ENCODE assay signal across 9 cellular contexts in genomic region chr17:7215652-7216139, GRCh38. TPM values are rescaled to one million over a fixed set of nuclear protein-coding genes. Genes with fewer than 3 reads are reported as not detected.
DNase-seq lines count a peak whose midpoint lies in the region; ATAC-seq and TF ChIP-seq lines count a peak whose summit lies in the region.
"Had no signal": no experiment of that assay in that cellular context is flagged by ENCODE, and none has a peak within 500 bp of the region (broad histone marks: within the 10 kb centered on the region; RNA-seq: fewer than 3 reads in every experiment).

No MANE protein-coding gene starts in this region.

- no peak overlapping the region for H3K4me3 ChIP-seq in esophagus (ENCODE audit: low read depth in 1 of 2, low read length in 2 of 2)
- peak overlapping the region; percentile 71 for H3K4me3 ChIP-seq in psoas muscle

- no peak for ATAC-seq in psoas muscle
- ATAC-seq in HG02623 (IDR thresholded peaks at IDR 0.05; ENCODE audit: unreplicated experiment) = no peak
- ATAC-seq in HG03521 (IDR thresholded peaks at IDR 0.05; ENCODE audit: unreplicated experiment) = no peak
- no peak for ATAC-seq in GM18861 (IDR thresholded peaks at IDR 0.05; ENCODE audit: unreplicated experiment)
- ATAC-seq in HG03045 (IDR thresholded peaks at IDR 0.05; ENCODE audit: unreplicated experiment) = no peak

- DNase-seq in psoas muscle = peak in 1 of 2 donors; percentile 18
- DNase-seq: SIG-M5 had no signal

- H3K27ac ChIP-seq in esophagus (ENCODE audit: low read depth in 2 of 2, low read length in 1 of 2) (peak overlapping the region; percentile 51 to 88), psoas muscle (no peak overlapping the region)

- H3K36me3 ChIP-seq in ES-I3 (ENCODE audit: insufficient read depth, low read length) = no peaks in the 10 kb centered on the region
- H3K36me3 ChIP-seq in esophagus (ENCODE audit: control insufficient read depth in 2 of 2, insufficient read depth in 2 of 2, low read length in 1 of 2) = no peaks in the 10 kb centered on the region
- H3K36me3 ChIP-seq in psoas muscle (ENCODE audit: insufficient read depth in 1 of 2, low read depth in 1 of 2) = peaks cover 0 to 2% of the 10 kb centered on the region in 2 donors

- peak overlapping the region; percentile 61; the same call in 1 of the 2 replicates for H3K9ac ChIP-seq in ES-I3 (ENCODE audit: low read depth, low read length)

- 18 to 22% methylated on average over 9 of the region's 9 CpGs for WGBS in esophagus, 2 donors
- WGBS in psoas muscle, 3 donors = 27 to 46% (median 35%) methylated on average over 9 of the region's 9 CpGs

- H3K27me3 ChIP-seq in esophagus (ENCODE audit: control insufficient read depth in 1 of 2, insufficient read depth in 2 of 2, low read length in 2 of 2) (no peaks in the 10 kb centered on the region), psoas muscle (ENCODE audit: insufficient read depth in 3 of 3, low read length in 2 of 3) (peaks cover 0 to 19% (median 1%) of the 10 kb centered on the region in 3 donors)

- TF ChIP-seq CTCF in psoas muscle (IDR thresholded peaks at IDR 0.05) = no peak

- intact Hi-C loops in psoas muscle (cut with DNase I) = no loop called here

- no peaks in the 10 kb centered on the region for H3K9me3 ChIP-seq in ES-I3 (ENCODE audit: control insufficient read depth, insufficient read depth, low read length)
- no peaks in the 10 kb centered on the region for H3K9me3 ChIP-seq in esophagus (ENCODE audit: control insufficient read depth in 2 of 2, insufficient read depth in 1 of 2, low read depth in 1 of 2, low read length in 1 of 2)
- no peaks in the 10 kb centered on the region for H3K9me3 ChIP-seq in psoas muscle

- H3K4me1 ChIP-seq in ES-I3 (ENCODE audit: insufficient read depth, low read length) = peaks cover 10% of the 10 kb centered on the region; the same call in 1 of the 2 replicates
- H3K4me1 ChIP-seq in esophagus (ENCODE audit: control insufficient read depth in 2 of 2, insufficient read depth in 2 of 2, low read length in 1 of 2) = peaks cover 0 to 7% of the 10 kb centered on the region in 2 donors
- H3K4me1 ChIP-seq in psoas muscle = peaks cover 11% of the 10 kb centered on the region

TF ChIP-seq in PFSK-1, 5 proteins besides CTCF, POLR2A, EP300 and RAD21:
- TF ChIP-seq TAF1 (IDR thresholded peaks at IDR 0.05; ENCODE audit: borderline replicate concordance, insufficient read depth, low read length) (peak; percentile 50; the same call in 1 of the 2 replicates), SIN3A (IDR thresholded peaks at IDR 0.05; ENCODE audit: borderline replicate concordance, insufficient read depth, low read length) (no peak)

RNA-seq across cellular contexts. Expression of gene DLG4, which starts 3.9 kb away (rescaled TPM):
- 48.4 TPM for polyA plus RNA-seq in PFSK-1 (2012; ENCODE audit: insufficient read length, low read depth)
- polyA plus RNA-seq in esophagus (10 to 100 TPM in 1 of 2 donors, 1 to 10 TPM in 1; 3.2 to 11.8 TPM), psoas muscle (1 to 10 TPM; 1.5 to 5.8 (median 1.8) TPM)
- total RNA-seq in psoas muscle = 1 to 10 TPM; 3.2 to 8.9 (median 5.8) TPM

RNA-seq across cellular contexts. Expression of gene ACADVL, which starts 4.0 kb away (rescaled TPM):
- polyA plus RNA-seq in PFSK-1 (2012; ENCODE audit: insufficient read length, low read depth) = 730 TPM
- 100 to 1,000 TPM; 484 to 979 TPM for polyA plus RNA-seq in esophagus
- 1,000 to 10,000 TPM in 3 of 4 donors, 100 to 1,000 TPM in 1; 987 to 1,310 (median 1,099) TPM for total RNA-seq in psoas muscle
- 1,000 to 10,000 TPM in 1 of 3 donors, 100 to 1,000 TPM in 2; 538 to 1,030 (median 946) TPM for polyA plus RNA-seq in psoas muscle

RNA-seq across cellular contexts. Expression of gene DVL2, which starts 18.6 kb away (rescaled TPM):
- 118 TPM for polyA plus RNA-seq in PFSK-1 (2012; ENCODE audit: insufficient read length, low read depth)
- 10 to 100 TPM; 20.8 to 32.2 TPM for polyA plus RNA-seq in esophagus
- 10 to 100 TPM; 11.4 to 19.6 (median 13.8) TPM for total RNA-seq in psoas muscle
- polyA plus RNA-seq in psoas muscle = 10 to 100 TPM; 10.0 to 22.1 (median 10.0) TPM

RNA-seq across cellular contexts. Expression of gene PHF23, which starts 23.6 kb away (rescaled TPM):
- polyA plus RNA-seq in PFSK-1 (2012; ENCODE audit: insufficient read length, low read depth) = 86.0 TPM
- polyA plus RNA-seq in esophagus (10 to 100 TPM; 22.4 to 29.6 TPM), psoas muscle (10 to 100 TPM; 24.0 to 43.3 (median 29.4) TPM)
- total RNA-seq in psoas muscle = 10 to 100 TPM; 20.9 to 28.8 (median 27.7) TPM

RNA-seq across cellular contexts. Expression of gene GABARAP, which starts 26.6 kb away (rescaled TPM):
- polyA plus RNA-seq in PFSK-1 (2012; ENCODE audit: insufficient read length, low read depth) = 175 TPM
- polyA plus RNA-seq in esophagus = 100 to 1,000 TPM; 354 to 393 TPM
- 100 to 1,000 TPM; 447 to 492 (median 481) TPM for total RNA-seq in psoas muscle
- 100 to 1,000 TPM; 344 to 569 (median 510) TPM for polyA plus RNA-seq in psoas muscle
